Comparison of ENCODE assay signal across 10 cellular contexts in genomic region chr7:123750389-123751230, GRCh38. TPM values are rescaled to one million over a fixed set of nuclear protein-coding genes. Genes with fewer than 3 reads are reported as not detected.
DNase-seq lines count a peak whose midpoint lies in the region; ATAC-seq and TF ChIP-seq lines count a peak whose summit lies in the region.
"Had no signal": no experiment of that assay in that cellular context is flagged by ENCODE, and none has a peak within 500 bp of the region (broad histone marks: within the 10 kb centered on the region; RNA-seq: fewer than 3 reads in every experiment).

No MANE protein-coding gene starts in this region.

- peaks cover 0 to 6% of the 10 kb centered on the region in 2 donors for H3K27me3 Mint-ChIP-seq in natural killer cell (ENCODE audit: low read depth in 2 of 2)
- peaks cover 0 to 4% of the 10 kb centered on the region in 2 donors for H3K27me3 Mint-ChIP-seq in natural killer cell treated with Interleukin-12 subunit alpha and Interleukin-12 subunit beta and Interleukin-15 and Interleukin-18, amount 100 ng/mL, for 72 hours
- no peaks in the 10 kb centered on the region for H3K27me3 Mint-ChIP-seq in T-helper 17 cell
- H3K27me3 Mint-ChIP-seq in immature natural killer cell (ENCODE audit: low read depth in 3 of 3) = peaks cover 2 to 15% (median 13%) of the 10 kb centered on the region in 3 donors

- H3K9me3 Mint-ChIP-seq in natural killer cell = no peaks in the 10 kb centered on the region
- no peaks in the 10 kb centered on the region for H3K9me3 Mint-ChIP-seq in natural killer cell treated with Interleukin-12 subunit alpha and Interleukin-12 subunit beta and Interleukin-15 and Interleukin-18, amount 100 ng/mL, for 72 hours
- no peaks in the 10 kb centered on the region for H3K9me3 Mint-ChIP-seq in immature natural killer cell

- H3K4me1 ChIP-seq in upper lobe of right lung = peaks cover 33% of the 10 kb centered on the region

- TF ChIP-seq CTCF in natural killer cell (IDR thresholded peaks at IDR 0.05) (no peak), upper lobe of right lung (IDR thresholded peaks at IDR 0.05) (no peak)

- H3K27ac Mint-ChIP-seq in natural killer cell (peak overlapping the region; percentile 23 to 92), T-helper 17 cell (no peak overlapping the region), immature natural killer cell (peak overlapping the region in 3 of 6 donors; percentile 46 to 78 (median 69))
- H3K27ac Mint-ChIP-seq in natural killer cell treated with Interleukin-12 subunit alpha and Interleukin-12 subunit beta and Interleukin-15 and Interleukin-18, amount 100 ng/mL, for 72 hours = no peak overlapping the region

- no peaks in the 10 kb centered on the region for H3K36me3 Mint-ChIP-seq in natural killer cell
- H3K36me3 Mint-ChIP-seq in natural killer cell treated with Interleukin-12 subunit alpha and Interleukin-12 subunit beta and Interleukin-15 and Interleukin-18, amount 100 ng/mL, for 72 hours = peaks cover 7% of the 10 kb centered on the region
- no peaks in the 10 kb centered on the region for H3K36me3 Mint-ChIP-seq in T-helper 17 cell (ENCODE audit: low read depth)
- no peaks in the 10 kb centered on the region for H3K36me3 Mint-ChIP-seq in immature natural killer cell

- peak overlapping the region; percentile 97 for H3K27ac ChIP-seq in upper lobe of right lung

- H3K9me3 ChIP-seq in T-helper 17 cell (ENCODE audit: control insufficient read depth, low read length, poor library complexity, severe bottlenecking) (no peaks in the 10 kb centered on the region), upper lobe of right lung (no peaks in the 10 kb centered on the region)

- H3K36me3 ChIP-seq in upper lobe of right lung = no peaks in the 10 kb centered on the region

- no peak for DNase-seq in natural killer cell
- no peak for DNase-seq in natural killer cell treated with Interleukin-12 subunit alpha and Interleukin-12 subunit beta and Interleukin-15 and Interleukin-18, amount 100 ng/mL, for 72 hours (ENCODE audit: low spot score)
- DNase-seq in T-helper 17 cell = no peak
- DNase-seq in immature natural killer cell = no peak
- DNase-seq in upper lobe of right lung = no peak
- DNase-seq in stimulated activated CD4-positive, alpha-beta T cell treated with anti-CD3 and anti-CD28 coated beads, Interleukin-12 subunit alpha, Interleukin-12 subunit beta, amount 100 ng/mL, for 4 hours = no peak
- DNase-seq: GF-D8 had no signal

- no peaks in the 10 kb centered on the region for H3K27me3 ChIP-seq in upper lobe of right lung

- ATAC-seq in natural killer cell (no peak), T-helper 17 cell (no peak), upper lobe of right lung (no peak), HG03045 (IDR thresholded peaks at IDR 0.05; ENCODE audit: unreplicated experiment) (no peak), HG03342 (IDR thresholded peaks at IDR 0.05; ENCODE audit: unreplicated experiment) (no peak)
- no peak for ATAC-seq in natural killer cell treated with Interleukin-12 subunit alpha and Interleukin-12 subunit beta and Interleukin-15 and Interleukin-18, amount 100 ng/mL, for 72 hours

- intact Hi-C loops in natural killer cell (cut with micrococcal nuclease) = no loop called here
- intact Hi-C loops in upper lobe of right lung (cut with DNase I) = no loop called here

- H3K4me3 Mint-ChIP-seq in natural killer cell = peak overlapping the region; percentile 31
- no peak overlapping the region for H3K4me3 Mint-ChIP-seq in natural killer cell treated with Interleukin-12 subunit alpha and Interleukin-12 subunit beta and Interleukin-15 and Interleukin-18, amount 100 ng/mL, for 72 hours
- H3K4me3 Mint-ChIP-seq in T-helper 17 cell = peak overlapping the region; percentile 41
- peak overlapping the region in 4 of 5 donors; percentile 24 to 51 (median 40) for H3K4me3 Mint-ChIP-seq in immature natural killer cell

- H3K4me1 Mint-ChIP-seq in natural killer cell (peaks cover 36 to 39% of the 10 kb centered on the region in 2 donors), T-helper 17 cell (peaks cover 33% of the 10 kb centered on the region), immature natural killer cell (peaks cover 33 to 41% of the 10 kb centered on the region in 2 donors)
- peaks cover 32 to 37% of the 10 kb centered on the region in 2 donors for H3K4me1 Mint-ChIP-seq in natural killer cell treated with Interleukin-12 subunit alpha and Interleukin-12 subunit beta and Interleukin-15 and Interleukin-18, amount 100 ng/mL, for 72 hours (ENCODE audit: low read depth in 2 of 2)

- peak overlapping the region; percentile 76 for H3K4me3 ChIP-seq in upper lobe of right lung
- H3K4me3 ChIP-seq: lung had no signal

RNA-seq across cellular contexts. Expression of gene WASL, which starts 1.8 kb away (rescaled TPM):
- total RNA-seq in natural killer cell (10 to 100 TPM in 2 of 3 donors, 1 to 10 TPM in 1; 9.6 to 12.1 (median 10.6) TPM), T-helper 17 cell (1 to 10 TPM; 9.5 to 10.0 TPM), upper lobe of right lung (40.0 TPM)
- 10 to 100 TPM in 1 of 2 donors, 1 to 10 TPM in 1; 6.3 to 10.6 TPM for total RNA-seq in natural killer cell treated with Interleukin-12 subunit alpha and Interleukin-12 subunit beta and Interleukin-15 and Interleukin-18, amount 100 ng/mL, for 72 hours
- polyA plus RNA-seq in immature natural killer cell = 1 to 10 TPM; 1.1 to 2.4 (median 1.7) TPM

Comparison
In these comparisons a context has a peak if more than half of its experiments do, and no peak if none do; other contexts are left out.
1. H3K27ac Mint-ChIP-seq: peak in natural killer cell (2 of 2); none in natural killer cell treated with Interleukin-12 subunit alpha and Interleukin-12 subunit beta and Interleukin-15 and Interleukin-18, amount 100 ng/mL, for 72 hours (0 of 2) and T-helper 17 cell (single experiment).